ENCODE assay signal across 13 cellular contexts in genomic region chr6:136014454-136015421, GRCh38.
DNase-seq lines count a peak whose midpoint lies in the region; ATAC-seq and TF ChIP-seq lines count a peak whose summit lies in the region.
"Had no signal": no experiment of that assay in that cellular context is flagged by ENCODE, and none has a peak within 500 bp of the region (broad histone marks: within the 10 kb centered on the region; RNA-seq: fewer than 3 reads in every experiment).

No MANE protein-coding gene starts in this region.

- DNase-seq in A172 (ENCODE audit: low spot score) (peak; percentile 91), HK-2 (ENCODE audit: unreplicated experiment) (peak; percentile 28), amniotic epithelial cell (ENCODE audit: low read depth) (peak; percentile 100), right cardiac atrium (peak; percentile 19 to 58 (median 36)), NCI-H2081 treated with DMSO at 0.1 percent for 48 hours (lab: John Stamatoyannopoulos, UW) (no peak), right lobe of liver (no peak), HT-29 (ENCODE audit: low spot score) (no peak)
- DNase-seq: NCI-H1092; small intestine; stimulated activated naive CD4-positive, alpha-beta T cell treated with Interleukin-2 at 50 U/mL for 16 hours; WERI-Rb-1 had no signal

- intact Hi-C loops in right cardiac atrium (cut with DNase I) (no loop called here), right lobe of liver (cut with DNase I) (no loop called here)

- peaks cover 10% of the 10 kb centered on the region for H3K4me1 ChIP-seq in right cardiac atrium (ENCODE audit: control insufficient read depth, insufficient read depth, low read length)
- no peaks in the 10 kb centered on the region for H3K4me1 ChIP-seq in right lobe of liver

- no peaks in the 10 kb centered on the region for H3K27me3 ChIP-seq in right cardiac atrium (ENCODE audit: control insufficient read depth, insufficient read depth)
- H3K27me3 ChIP-seq in right lobe of liver: no peaks in the 10 kb centered on the region

- H3K27ac ChIP-seq in right cardiac atrium (ENCODE audit: low read length) (no peak overlapping the region), right lobe of liver (no peak overlapping the region)
- H3K27ac ChIP-seq: WERI-Rb-1 had no signal

- peak overlapping the region; percentile 29 for H3K4me3 ChIP-seq in right cardiac atrium (ENCODE audit: low read length)
- H3K4me3 ChIP-seq in right lobe of liver: no peak overlapping the region

- no peak for TF ChIP-seq POLR2A in right lobe of liver (IDR thresholded peaks at IDR 0.05)

- WGBS in right cardiac atrium: 40% methylated on average over 15 of the region's 15 CpGs
- WGBS in right lobe of liver (ENCODE audit: insufficient coverage, low coverage, low lambda C conversion rate, missing lambda C conversion rate): 50% methylated on average over 15 of the region's 15 CpGs

- no peak for TF ChIP-seq CTCF in right lobe of liver (IDR thresholded peaks at IDR 0.05)

- no peaks in the 10 kb centered on the region for H3K9me3 ChIP-seq in right cardiac atrium (ENCODE audit: control insufficient read depth, low read length)
- H3K9me3 ChIP-seq in right lobe of liver: no peaks in the 10 kb centered on the region

- ATAC-seq in right cardiac atrium (peak; percentile 60 to 66), right lobe of liver (no peak), GM18502 (IDR thresholded peaks at IDR 0.05; ENCODE audit: poor library complexity, unreplicated experiment) (no peak)
- ATAC-seq: left lobe of liver had no signal

- no peaks in the 10 kb centered on the region for H3K36me3 ChIP-seq in right lobe of liver
- H3K36me3 ChIP-seq: WERI-Rb-1 had no signal

Comparison
In these comparisons a context has a peak if more than half of its experiments do, and no peak if none do; other contexts are left out.
1. DNase-seq: peak in A172 (single experiment), HK-2 (single experiment), amniotic epithelial cell (single experiment) and right cardiac atrium (3 of 3); none in NCI-H2081 treated with DMSO at 0.1 percent for 48 hours (single experiment), right lobe of liver (0 of 3) and HT-29 (single experiment).
2. ATAC-seq: peak in right cardiac atrium (2 of 2); none in right lobe of liver (0 of 4) and GM18502 (single experiment).